1 cellular context compared by ENCODE assay signal in genomic region chr1:205052689-205053088, GRCh38.
TF ChIP-seq lines count a peak whose summit lies in the region.

No MANE protein-coding gene starts in this region.

TF ChIP-seq in IMR-90, 13 proteins besides CTCF, POLR2A, EP300 and RAD21:
- TF ChIP-seq SMC3 (IDR thresholded peaks at IDR 0.05; ENCODE audit: low read depth, low read length) = no peak
- no peak for TF ChIP-seq RFX5 (IDR thresholded peaks at IDR 0.05; ENCODE audit: low read depth, low read length)
- TF ChIP-seq BHLHE40 (IDR thresholded peaks at IDR 0.05; ENCODE audit: low read depth, low read length) = no peak
- no peak for TF ChIP-seq RCOR1 (IDR thresholded peaks at IDR 0.05; ENCODE audit: insufficient replicate concordance, low read length)
- no peak for TF ChIP-seq USF2 (IDR thresholded peaks at IDR 0.05; ENCODE audit: low read depth, low read length)
- TF ChIP-seq MAZ (IDR thresholded peaks at IDR 0.05; ENCODE audit: borderline replicate concordance, low read depth, low read length) = no peak
- no peak for TF ChIP-seq FOS (IDR thresholded peaks at IDR 0.05; ENCODE audit: low read depth, low read length)
- TF ChIP-seq, protein P1, sequence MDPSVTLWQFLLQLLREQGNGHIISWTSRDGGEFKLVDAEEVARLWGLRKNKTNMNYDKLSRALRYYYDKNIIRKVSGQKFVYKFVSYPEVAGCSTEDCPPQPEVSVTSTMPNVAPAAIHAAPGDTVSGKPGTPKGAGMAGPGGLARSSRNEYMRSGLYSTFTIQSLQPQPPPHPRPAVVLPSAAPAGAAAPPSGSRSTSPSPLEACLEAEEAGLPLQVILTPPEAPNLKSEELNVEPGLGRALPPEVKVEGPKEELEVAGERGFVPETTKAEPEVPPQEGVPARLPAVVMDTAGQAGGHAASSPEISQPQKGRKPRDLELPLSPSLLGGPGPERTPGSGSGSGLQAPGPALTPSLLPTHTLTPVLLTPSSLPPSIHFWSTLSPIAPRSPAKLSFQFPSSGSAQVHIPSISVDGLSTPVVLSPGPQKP (IDR thresholded peaks at IDR 0.05; ENCODE audit: borderline replicate concordance, low read depth, low read length) = no peak
- TF ChIP-seq CHD1 (IDR thresholded peaks at IDR 0.05; ENCODE audit: low read depth, low read length) = no peak
- no peak for TF ChIP-seq NFE2L2 (IDR thresholded peaks at IDR 0.05; ENCODE audit: low read depth, low read length)
- TF ChIP-seq MAFK (IDR thresholded peaks at IDR 0.05; ENCODE audit: low read depth, low read length) = no peak
- no peak for TF ChIP-seq CEBPB (IDR thresholded peaks at IDR 0.05; ENCODE audit: low read depth, low read length)
- no peak for TF ChIP-seq MXI1 (IDR thresholded peaks at IDR 0.05; ENCODE audit: borderline replicate concordance, low read depth, low read length)
